ENCODE assay signal across 24 cellular contexts in the genomic region with DNA sequence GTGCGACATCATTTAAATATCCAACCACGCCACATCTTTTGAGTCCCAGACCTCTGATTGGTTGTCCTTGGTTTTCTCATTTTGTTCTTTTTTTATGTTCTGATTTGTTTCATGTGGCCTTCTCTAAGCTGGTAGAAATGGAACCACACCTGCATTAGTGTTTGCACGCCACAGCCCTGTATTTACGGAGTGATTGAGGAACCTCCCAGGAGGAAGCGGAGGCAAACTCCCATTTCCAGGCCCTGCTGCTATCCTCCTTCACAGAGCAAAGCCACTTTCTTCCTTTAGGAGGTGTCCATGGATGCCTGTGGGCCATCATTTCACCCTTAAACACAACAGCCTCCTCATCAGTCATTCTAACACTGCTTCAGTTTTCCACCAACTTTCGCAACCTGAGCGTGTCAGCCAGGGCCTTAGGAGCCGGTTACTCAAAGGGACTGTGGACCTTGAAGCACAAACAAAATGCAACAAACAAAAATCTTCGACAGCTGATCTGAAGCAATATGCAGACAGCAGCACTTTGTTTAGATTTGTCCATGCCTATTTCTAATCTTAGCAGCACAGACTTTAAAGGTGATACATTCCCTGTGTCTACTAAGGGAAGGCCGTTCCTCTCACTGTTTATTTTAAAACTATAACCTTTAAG.
DNase-seq lines count a peak whose midpoint lies in the region; ATAC-seq, FAIRE-seq and TF ChIP-seq lines count a peak whose summit lies in the region.
"Had no signal": no experiment of that assay in that cellular context is flagged by ENCODE, and none has a peak within 500 bp of the region (broad histone marks: within the 10 kb centered on the region; RNA-seq: fewer than 3 reads in every experiment).

No MANE protein-coding gene starts in this region.

- H3K27ac ChIP-seq in H1 (ENCODE audit: low read depth, low read length) = no peak overlapping the region
- H3K27ac ChIP-seq in liver (ENCODE audit: low read depth in 1 of 2, low read length in 2 of 2) = peak overlapping the region in 1 of 2 donors; percentile 39
- peak overlapping the region; percentile 9 to 67 (median 56) for H3K27ac ChIP-seq in transverse colon
- H3K27ac ChIP-seq: C4-2B had no signal

- no peak overlapping the region for H2AK5ac ChIP-seq in H1 (ENCODE audit: low read depth, low read length)

- no peaks in the 10 kb centered on the region for H3K79me1 ChIP-seq in H1 (ENCODE audit: low read depth, low read length)

- H3K9me3 ChIP-seq in H1 (ENCODE audit: insufficient read depth in 2 of 2, low read depth in 1 of 2, low read length in 1 of 2) (no peaks in the 10 kb centered on the region), liver (ENCODE audit: control insufficient read depth in 4 of 4, low read length in 3 of 4) (no peaks in the 10 kb centered on the region), transverse colon (no peaks in the 10 kb centered on the region)
- H3K9me3 ChIP-seq: SK-N-SH had no signal

- H3K9me3 Mint-ChIP-seq in chondrocyte (ENCODE audit: low read depth) = peaks cover 4% of the 10 kb centered on the region

- H3K4me1 Mint-ChIP-seq in chondrocyte (ENCODE audit: low read depth) = no peaks in the 10 kb centered on the region
- H3K4me1 Mint-ChIP-seq: B cell; CD8-positive, alpha-beta memory T cell had no signal

- intact Hi-C loops in transverse colon (cut with DNase I; ENCODE audit: low total_unique reads) = no loop called here

- no peaks in the 10 kb centered on the region for H3K27me3 Mint-ChIP-seq in chondrocyte (ENCODE audit: low read depth)
- H3K27me3 Mint-ChIP-seq: B cell had no signal

- H2BK5ac ChIP-seq in H1 (ENCODE audit: low read depth, low read length) = no peak overlapping the region

- H4K5ac ChIP-seq in H1 (ENCODE audit: insufficient read length, low read depth, low read length) = no peak overlapping the region

- H2BK12ac ChIP-seq in H1 (ENCODE audit: low read depth, low read length) = no peak overlapping the region

- H4K91ac ChIP-seq in H1 (replicated peaks; ENCODE audit: insufficient read length, low read length) = no peak overlapping the region

- H3K23ac ChIP-seq in H1 (ENCODE audit: insufficient read length) = no peak overlapping the region

- no peak overlapping the region for H3K4me2 ChIP-seq in H1 (ENCODE audit: insufficient read depth in 1 of 2, low read depth in 2 of 2, low read length in 2 of 2)
- H3K4me2 ChIP-seq: SK-N-SH had no signal

- no peaks in the 10 kb centered on the region; the same call in 1 of the 2 replicates for H3K23me2 ChIP-seq in H1 (ENCODE audit: low read depth, low read length)

- POLR2A ChIA-PET in H1 (lab: Charles Lee; ENCODE audit: partially characterized antibody) = no interaction called here

- no peaks in the 10 kb centered on the region for H4K20me1 ChIP-seq in H1 (replicated peaks in 1 of 2; ENCODE audit: control insufficient read depth in 1 of 2, insufficient read depth in 2 of 2, low read length in 2 of 2)

- in situ Hi-C loops in transverse colon (cut with MboI; ENCODE audit: low pct_ligation_motif_present in 1 of 4, low pct_unique_long_range_greater_than_20kb in 1 of 4, low sequenced_read_pairs in 3 of 4) = no loop called here

- TF ChIP-seq POLR2A in H1 (IDR thresholded peaks at IDR 0.05; ENCODE audit: control extremely low read depth in 1 of 2, low read depth in 2 of 2, low read length in 2 of 2) (no peak), transverse colon (IDR thresholded peaks at IDR 0.05) (no peak)

- no peak overlapping the region for H3K18ac ChIP-seq in H1 (ENCODE audit: extremely low read depth, low read length)

- no peaks in the 10 kb centered on the region for H3K79me2 ChIP-seq in H1 (ENCODE audit: control insufficient read depth in 1 of 2, insufficient read depth in 2 of 2, low read length in 2 of 2)

- TF ChIP-seq RAD21 in H1 (IDR thresholded peaks at IDR 0.05 in 1 of 2, conservative IDR thresholded peaks at IDR 0.05 in 1 of 2; ENCODE audit: low read depth in 2 of 2, low read length in 2 of 2) (no peak), liver (IDR thresholded peaks at IDR 0.05) (peak; percentile 39 to 49)

- H3K4me3 Mint-ChIP-seq in chondrocyte (ENCODE audit: unreplicated experiment) = no peak overlapping the region
- H3K4me3 Mint-ChIP-seq: B cell; CD8-positive, alpha-beta memory T cell had no signal

- no peak overlapping the region for H2BK15ac ChIP-seq in H1 (ENCODE audit: low read length)

- no peak overlapping the region for H3K9ac ChIP-seq in H1 (replicated peaks in 1 of 4; ENCODE audit: extremely low read depth in 1 of 4, low read depth in 3 of 4, low read length in 3 of 4)
- H3K9ac ChIP-seq in liver (ENCODE audit: low read depth in 1 of 2, low read length in 2 of 2) = no peak overlapping the region
- H3K9ac ChIP-seq: SK-N-SH had no signal

- no peak overlapping the region for H3K27ac Mint-ChIP-seq in chondrocyte (ENCODE audit: unreplicated experiment)
- H3K27ac Mint-ChIP-seq: B cell; CD8-positive, alpha-beta memory T cell had no signal

- FAIRE-seq in H1 (lab: Jason Lieb, UNC) = no peak
- FAIRE-seq: H54, RCC 7860 had no signal

- ATAC-seq in HG02884 (IDR thresholded peaks at IDR 0.05; ENCODE audit: unreplicated experiment) = no peak

- H3K4me1 ChIP-seq in H1 (replicated peaks in 1 of 4; ENCODE audit: control insufficient read depth in 3 of 4, insufficient read depth in 4 of 4, low read length in 3 of 4) (no peaks in the 10 kb centered on the region; a peak in 1 of 7 replicates), liver (ENCODE audit: control insufficient read depth in 4 of 4, insufficient read depth in 4 of 4, low read length in 3 of 4) (peaks cover 2 to 43% (median 20%) of the 10 kb centered on the region in 4 donors), transverse colon (peaks cover 0 to 10% (median 0%) of the 10 kb centered on the region in 4 donors)

- TF ChIP-seq EP300 in H1 (IDR thresholded peaks at IDR 0.05; ENCODE audit: borderline replicate concordance in 1 of 2, low read depth in 2 of 2, low read length in 2 of 2) (no peak), transverse colon (IDR thresholded peaks at IDR 0.05; ENCODE audit: low read depth) (no peak)

- H4K8ac ChIP-seq in H1 (ENCODE audit: extremely low read depth, insufficient read depth, low read length) = no peak overlapping the region

- H3K14ac ChIP-seq in H1 (ENCODE audit: insufficient read length) = no peak overlapping the region

- DNase-seq in HuH-7.5 (ENCODE audit: low spot score) (peak; percentile 12), H1 (ENCODE audit: low read depth in 1 of 2, low spot score in 2 of 2) (no peak), transverse colon (peak; percentile 21), chondrocyte (ENCODE audit: low spot score) (no peak)
- no peak for DNase-seq in activated CD4-positive, alpha-beta T cell treated with anti-CD3 and anti-CD28 coated beads for 1 hour
- DNase-seq: CD8-positive, alpha-beta memory T cell; DMS 273 treated with DMSO at 0.1 percent for 48 hours; DMS79 treated with DMSO at 0.1 percent for 48 hours; IMR-90; KG1; NCI-H1048; NCI-H1417; NCI-H1694; NCI-H226; NCI-H510A; NCI-H69; SK-N-SH; SW 1271 had no signal

- H3K36me3 ChIP-seq in H1 (ENCODE audit: control insufficient read depth in 2 of 4, insufficient read depth in 4 of 4, low read length in 3 of 4) = no peaks in the 10 kb centered on the region
- H3K36me3 ChIP-seq in liver (ENCODE audit: control insufficient read depth in 4 of 4, insufficient read depth in 3 of 4, low read depth in 1 of 4, low read length in 3 of 4) = no peaks in the 10 kb centered on the region
- no peaks in the 10 kb centered on the region for H3K36me3 ChIP-seq in transverse colon

- no peak overlapping the region for H3K56ac ChIP-seq in H1 (replicated peaks; ENCODE audit: insufficient read length, low read depth, low read length)

- no peak overlapping the region for H2BK20ac ChIP-seq in H1 (ENCODE audit: low read length)

- H3K36me3 Mint-ChIP-seq in chondrocyte (ENCODE audit: low read depth) = no peaks in the 10 kb centered on the region
- H3K36me3 Mint-ChIP-seq: CD8-positive, alpha-beta memory T cell had no signal

- H3K27me3 ChIP-seq in H1 (replicated peaks in 1 of 4; ENCODE audit: control insufficient read depth in 3 of 4, extremely low read depth in 1 of 4, insufficient read depth in 3 of 4, low read length in 3 of 4) = no peaks in the 10 kb centered on the region
- H3K27me3 ChIP-seq in liver (ENCODE audit: control insufficient read depth in 4 of 4, insufficient read depth in 4 of 4, low read length in 3 of 4) = peaks cover 0 to 2% (median 0%) of the 10 kb centered on the region in 4 donors
- no peaks in the 10 kb centered on the region for H3K27me3 ChIP-seq in transverse colon

- CTCF ChIA-PET in H1 (lab: Charles Lee; ENCODE audit: partially characterized antibody) = interaction anchor here (1.0 kb wide), 1 partner anchor 273 kb away, joined by 4 read pairs; no protein-coding TSS in a partner anchor

- H3K4me3 ChIP-seq in H1 (ENCODE audit: extremely low read depth in 1 of 4, insufficient read depth in 2 of 4, low read depth in 3 of 4, low read length in 4 of 4) = no peak overlapping the region
- H3K4me3 ChIP-seq in liver (ENCODE audit: low read depth in 1 of 3, low read length in 3 of 3) = no peak overlapping the region
- H3K4me3 ChIP-seq in transverse colon = no peak overlapping the region

- 90% methylated on average over 10 of the region's 10 CpGs; no CpG with 5 or more reads in 1 of the 2 experiments for WGBS in H1 (ENCODE audit: extremely low coverage in 1 of 2, insufficient coverage in 1 of 2, insufficient read length in 1 of 2, insufficient replicate concordance in 2 of 2, low coverage in 1 of 2, low lambda C conversion rate in 2 of 2, missing lambda C conversion rate in 1 of 2), 2 experiments
- 58% methylated on average over 10 of the region's 10 CpGs for WGBS in liver
- WGBS in transverse colon (ENCODE audit: low coverage in 1 of 2), 2 donors = 49 to 53% methylated on average over 6 to 10 of the region's 10 CpGs

- H2BK120ac ChIP-seq in H1 (replicated peaks; ENCODE audit: low read depth, low read length) = no peak overlapping the region

- TF ChIP-seq CTCF in H1 (IDR thresholded peaks at IDR 0.05; ENCODE audit: control extremely low read depth in 1 of 3, insufficient read depth in 1 of 3, low read depth in 1 of 3, low read length in 3 of 3) = no peak
- TF ChIP-seq CTCF in liver (IDR thresholded peaks at IDR 0.05; ENCODE audit: low read depth, low read length, missing input control) = no peak
- no peak for TF ChIP-seq CTCF in transverse colon (IDR thresholded peaks at IDR 0.05)
- no peak for TF ChIP-seq CTCF in chondrocyte (IDR thresholded peaks at IDR 0.05)

- H3K4ac ChIP-seq in H1 (replicated peaks; ENCODE audit: insufficient read length, low read depth, low read length) = no peak overlapping the region

- peak overlapping the region; percentile 48 for H2AFZ ChIP-seq in H1 (ENCODE audit: low read length)

TF ChIP-seq in H1, 55 proteins besides CTCF, POLR2A, EP300 and RAD21 (continues in another document):
- TF ChIP-seq ASH2L (IDR thresholded peaks at IDR 0.05; ENCODE audit: low read length) (no peak), CBX8 (IDR thresholded peaks at IDR 0.05; ENCODE audit: borderline replicate concordance, low read depth, low read length) (no peak), CBX5 (IDR thresholded peaks at IDR 0.05; ENCODE audit: low read depth, low read length) (no peak)

Comparison
In these comparisons a context has a peak if more than half of its experiments do, and no peak if none do; other contexts are left out.
1. DNase-seq: peak in HuH-7.5 (single experiment) and transverse colon (single experiment); none in H1 (0 of 2), activated CD4-positive, alpha-beta T cell treated with anti-CD3 and anti-CD28 coated beads for 1 hour (single experiment) and chondrocyte (single experiment).